In the genomic region with DNA sequence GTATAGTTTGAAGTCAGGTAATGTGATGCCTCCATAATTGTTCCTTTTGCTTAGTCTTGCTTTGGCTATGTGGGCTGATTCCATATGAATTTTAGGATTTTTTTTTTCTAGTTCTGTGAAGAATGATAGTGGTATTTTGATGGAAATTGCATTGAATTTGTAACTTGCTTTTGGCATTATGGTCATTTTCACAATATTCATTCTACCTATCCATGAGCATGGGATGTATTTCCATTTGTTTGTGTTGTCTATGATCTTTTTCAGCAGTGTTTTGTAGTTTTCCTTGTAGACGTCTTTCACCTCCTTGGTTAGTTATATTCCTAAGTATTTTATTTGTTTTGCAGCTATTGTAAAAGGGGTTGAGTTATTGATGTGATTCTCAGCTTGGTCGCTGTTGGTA, we compare ENCODE assay signal across 4 cellular contexts. TPM values are rescaled to one million over a fixed set of nuclear protein-coding genes. Genes with fewer than 3 reads are reported as not detected.
A peak's percentile ranks its signal among the peaks of the same experiment; 100 is the strongest.
DNase-seq lines count a peak whose midpoint lies in the region; FAIRE-seq and TF ChIP-seq lines count a peak whose summit lies in the region.
"Not testable (repeated sequence)": the region's sequence is repeated elsewhere in the genome, so short reads cannot be mapped to it uniquely, and the experiment has no call there.

No MANE protein-coding gene starts in this region.

- H3K27ac Mint-ChIP-seq in astrocyte (ENCODE audit: unreplicated experiment) = not testable (repeated sequence)

- H3K4me3 ChIP-seq in HEK293 (ENCODE audit: low read depth, low read length); astrocyte (ENCODE audit: insufficient read depth, low read depth, low read length): not testable (repeated sequence)

- not testable (repeated sequence) for H3K9me3 Mint-ChIP-seq in astrocyte (ENCODE audit: unreplicated experiment)

- H4K20me1 ChIP-seq in astrocyte (ENCODE audit: insufficient read depth, low read length) = not testable (repeated sequence)

- H2AFZ ChIP-seq in astrocyte (ENCODE audit: low read depth, low read length) = not testable (repeated sequence)

- POLR2A ChIA-PET in HEK293 (lab: Yijun Ruan, JAX) = not testable (repeated sequence)

- not testable (repeated sequence) for H3K36me3 ChIP-seq in HEK293 (ENCODE audit: control insufficient read depth in 2 of 2, insufficient read depth in 1 of 2, low read length in 2 of 2); astrocyte (ENCODE audit: insufficient read depth, low read length)

- H3K4me1 ChIP-seq in HEK293 (ENCODE audit: control insufficient read depth, insufficient read depth, low read length) = not testable (repeated sequence)
- H3K4me1 ChIP-seq in astrocyte (ENCODE audit: insufficient read depth, low read length) = peaks cover 17% of the 10 kb centered on the region

- not testable (repeated sequence) for H3K27ac ChIP-seq in HEK293 (ENCODE audit: extremely low read depth, low read depth, low read length); astrocyte (ENCODE audit: low read depth, low read length)

- peaks cover 37% of the 10 kb centered on the region for H3K4me1 Mint-ChIP-seq in astrocyte (ENCODE audit: low read depth, unreplicated experiment)

- not testable (repeated sequence) for TF ChIP-seq CTCF in HEK293 (tag by site-specific recombination; IDR thresholded peaks at IDR 0.05); astrocyte (IDR thresholded peaks at IDR 0.05; ENCODE audit: insufficient read depth, low read depth, low read length)

- not testable (repeated sequence) for DNase-seq in GM18507 (ENCODE audit: extremely low spot score, insufficient read length, low read depth); astrocyte (ENCODE audit: low read depth)

- not testable (repeated sequence) for H3K4me3 Mint-ChIP-seq in astrocyte (ENCODE audit: unreplicated experiment)

- not testable (repeated sequence) for H3K79me2 ChIP-seq in astrocyte (ENCODE audit: insufficient read depth, low read length)

- not testable (repeated sequence) for H3K9ac ChIP-seq in astrocyte (ENCODE audit: low read length)

- H3K4me2 ChIP-seq in astrocyte (ENCODE audit: low read length) = not testable (repeated sequence)

- CTCF ChIA-PET in HEK293 (lab: Yijun Ruan, JAX) = not testable (repeated sequence)

- H3K27me3 Mint-ChIP-seq in astrocyte (ENCODE audit: low read depth, unreplicated experiment) = not testable (repeated sequence)

- not testable (repeated sequence) for H3K9me3 ChIP-seq in HEK293 (ENCODE audit: control insufficient read depth, insufficient read depth, low read depth, low read length); astrocyte (ENCODE audit: insufficient read depth, low read depth, low read length)

- not testable (repeated sequence) for H3K27me3 ChIP-seq in astrocyte (ENCODE audit: insufficient read depth, low read length)

- FAIRE-seq in GM18507 (lab: Jason Lieb, UNC) (peak; percentile 56), astrocyte (lab: Jason Lieb, UNC) (peak; percentile 52), endometrium (lab: Jason Lieb, UNC) (peak; percentile 4)

- H3K36me3 Mint-ChIP-seq in astrocyte (ENCODE audit: low read depth, unreplicated experiment) = not testable (repeated sequence)

TF ChIP-seq in HEK293, 187 proteins besides CTCF, POLR2A, EP300 and RAD21:
- peak; percentile 91; the same call in 1 of the 2 replicates for TF ChIP-seq ZNF248 (tag by site-specific recombination; IDR thresholded peaks at IDR 0.05)

RNA-seq across cellular contexts. Expression of a gene that starts 42.9 kb away (rescaled TPM):
- 29.1 and 34.4 TPM in 2 replicates for total RNA-seq in astrocyte
